Comparison of ENCODE assay signal across 25 cellular contexts in the genomic region with DNA sequence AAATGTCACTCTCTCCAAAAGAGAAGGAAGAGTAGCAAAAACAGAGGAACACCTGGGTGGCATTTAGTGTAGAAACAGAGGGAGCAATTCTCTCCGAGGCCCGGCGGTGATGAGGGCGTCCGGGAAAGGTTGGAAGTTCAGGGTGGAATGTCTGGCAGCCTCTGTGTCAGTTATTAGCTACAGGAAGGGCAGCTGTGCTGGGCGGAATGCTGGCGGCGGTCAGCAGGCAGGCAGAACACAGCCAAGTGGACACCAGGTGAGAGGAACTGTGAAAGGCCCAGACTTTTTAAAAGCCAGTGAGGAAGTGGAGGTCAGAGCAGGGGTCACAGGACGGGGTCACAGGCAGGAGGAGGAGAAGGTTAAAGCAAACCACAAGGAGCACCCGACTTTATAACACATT.
A peak's percentile ranks its signal among the peaks of the same experiment; 100 is the strongest.
DNase-seq lines count a peak whose midpoint lies in the region; ATAC-seq and TF ChIP-seq lines count a peak whose summit lies in the region.
"Had no signal": no experiment of that assay in that cellular context is flagged by ENCODE, and none has a peak within 500 bp of the region (broad histone marks: within the 10 kb centered on the region; RNA-seq: fewer than 3 reads in every experiment).

No MANE protein-coding gene starts in this region.

- ATAC-seq in activated CD4-positive, alpha-beta T cell treated with anti-CD3 and anti-CD28 coated beads for 36 hours = no peak
- ATAC-seq in heart right ventricle (peak; percentile 85 to 91 (median 87)), aorta (ENCODE audit: low FRiP score) (peak; percentile 33)
- no peak for ATAC-seq in activated CD4-positive, CD25-positive, alpha-beta regulatory T cell treated with anti-CD3 and anti-CD28 coated beads, Interleukin-2, amount 50 U/mL, for 24 hours
- ATAC-seq: K562, mucosa of descending colon had no signal

- peaks cover 4% of the 10 kb centered on the region for H3K36me3 Mint-ChIP-seq in activated CD4-positive, alpha-beta T cell treated with anti-CD3 and anti-CD28 coated beads for 36 hours (ENCODE audit: low read depth)
- peaks cover 2% of the 10 kb centered on the region for H3K36me3 Mint-ChIP-seq in activated CD4-positive, alpha-beta T cell treated with anti-CD3 and anti-CD28 coated beads, Interleukin-2, amount 10 ng/mL, durations not matched to agents 7 days and 5 days (ENCODE audit: low read depth)

- no peak overlapping the region for H3K4me3 Mint-ChIP-seq in activated CD4-positive, alpha-beta T cell treated with anti-CD3 and anti-CD28 coated beads for 36 hours
- no peak overlapping the region for H3K4me3 Mint-ChIP-seq in activated CD4-positive, alpha-beta T cell treated with anti-CD3 and anti-CD28 coated beads, Interleukin-2, amount 10 ng/mL, durations not matched to agents 7 days and 5 days
- H3K4me3 Mint-ChIP-seq: activated CD4-positive, alpha-beta memory T cell treated with anti-CD3 and anti-CD28 coated beads for 36 hours; HFFc6; T-helper 1 cell treated with Interleukin-12 subunit alpha and Interleukin-12 subunit beta and Interleukin-4 antibody, amounts not matched to agents 30 μg/mL and 1 μg/mL, for 36 hours had no signal

- peak overlapping the region in 7 of 10 donors; percentile 6 to 72 (median 34) for H3K27ac ChIP-seq in heart right ventricle
- H3K27ac ChIP-seq in aorta (ENCODE audit: low read depth in 1 of 2, low read length in 2 of 2) = no peak overlapping the region
- H3K27ac ChIP-seq: colonic mucosa, hepatocyte, VCaP had no signal

- peaks cover 50% of the 10 kb centered on the region for H3K4me1 Mint-ChIP-seq in activated CD4-positive, alpha-beta T cell treated with anti-CD3 and anti-CD28 coated beads for 36 hours
- H3K4me1 Mint-ChIP-seq in activated CD4-positive, alpha-beta T cell treated with anti-CD3 and anti-CD28 coated beads, Interleukin-2, amount 10 ng/mL, durations not matched to agents 7 days and 5 days = peaks cover 26% of the 10 kb centered on the region

- H3K36me3 ChIP-seq in heart right ventricle = no peaks in the 10 kb centered on the region
- H3K36me3 ChIP-seq in aorta (ENCODE audit: control insufficient read depth in 1 of 2, insufficient read depth in 2 of 2, low read length in 1 of 2) = no peaks in the 10 kb centered on the region
- H3K36me3 ChIP-seq: BE2C, colonic mucosa, transverse colon had no signal

- H3K9me3 ChIP-seq in heart right ventricle (peaks cover 0 to 8% (median 0%) of the 10 kb centered on the region in 11 donors), aorta (ENCODE audit: control insufficient read depth, low read length) (no peaks in the 10 kb centered on the region)
- H3K9me3 ChIP-seq: BE2C, colonic mucosa, transverse colon had no signal

- intact Hi-C loops in activated CD4-positive, alpha-beta T cell treated with anti-CD3 and anti-CD28 coated beads for 36 hours (cut with DNase I, micrococcal nuclease) = no loop called here
- intact Hi-C loops in heart right ventricle (cut with DNase I) = no loop called here
- intact Hi-C loops in aorta (cut with DNase I) = no loop called here

- no peaks in the 10 kb centered on the region for H3K27me3 Mint-ChIP-seq in activated CD4-positive, alpha-beta T cell treated with anti-CD3 and anti-CD28 coated beads for 36 hours
- no peaks in the 10 kb centered on the region for H3K27me3 Mint-ChIP-seq in activated CD4-positive, alpha-beta T cell treated with anti-CD3 and anti-CD28 coated beads, Interleukin-2, amount 10 ng/mL, durations not matched to agents 7 days and 5 days
- H3K27me3 Mint-ChIP-seq: activated CD4-positive, alpha-beta memory T cell treated with anti-CD3 and anti-CD28 coated beads for 36 hours had no signal

- peak overlapping the region; percentile 32 for H3K27ac Mint-ChIP-seq in activated CD4-positive, alpha-beta T cell treated with anti-CD3 and anti-CD28 coated beads for 36 hours
- H3K27ac Mint-ChIP-seq in activated CD4-positive, alpha-beta T cell treated with anti-CD3 and anti-CD28 coated beads, Interleukin-2, amount 10 ng/mL, durations not matched to agents 7 days and 5 days = no peak overlapping the region
- H3K27ac Mint-ChIP-seq: activated CD4-positive, alpha-beta memory T cell treated with anti-CD3 and anti-CD28 coated beads for 36 hours; HFFc6; T-helper 1 cell treated with Interleukin-12 subunit alpha and Interleukin-12 subunit beta and Interleukin-4 antibody, amounts not matched to agents 30 μg/mL and 1 μg/mL, for 36 hours had no signal

- 36 to 44% methylated on average over 10 of the region's 10 CpGs for WGBS in heart right ventricle, 2 donors
- WGBS in aorta, 2 donors = 72 to 77% methylated on average over 10 of the region's 10 CpGs

- CTCF ChIA-PET in activated CD4-positive, alpha-beta T cell treated with anti-CD3 and anti-CD28 coated beads for 36 hours (lab: Charles Lee) = no interaction called here
- CTCF ChIA-PET in activated CD4-positive, alpha-beta T cell treated with anti-CD3 and anti-CD28 coated beads, Interleukin-2, amount 10 ng/mL, durations not matched to agents 7 days and 5 days (lab: Charles Lee) = interaction anchor here (1.4 kb wide), 1 partner anchor 9 kb away, joined by 4 read pairs; no protein-coding TSS in a partner anchor

- peaks cover 6% of the 10 kb centered on the region for H3K9me3 Mint-ChIP-seq in activated CD4-positive, alpha-beta T cell treated with anti-CD3 and anti-CD28 coated beads for 36 hours (ENCODE audit: low read depth)
- H3K9me3 Mint-ChIP-seq in activated CD4-positive, alpha-beta T cell treated with anti-CD3 and anti-CD28 coated beads, Interleukin-2, amount 10 ng/mL, durations not matched to agents 7 days and 5 days = no peaks in the 10 kb centered on the region
- H3K9me3 Mint-ChIP-seq: T-helper 1 cell treated with Interleukin-12 subunit alpha and Interleukin-12 subunit beta and Interleukin-4 antibody, amounts not matched to agents 30 μg/mL and 1 μg/mL, for 36 hours had no signal

- H3K4me3 ChIP-seq in heart right ventricle (no peak overlapping the region), aorta (ENCODE audit: low read length in 2 of 2) (no peak overlapping the region)
- H3K4me3 ChIP-seq: colonic mucosa, hepatocyte, K562, mucosa of descending colon, transverse colon had no signal

- H3K4me1 ChIP-seq in heart right ventricle (peaks cover 0 to 46% (median 26%) of the 10 kb centered on the region in 9 donors), aorta (ENCODE audit: control insufficient read depth in 1 of 2, insufficient read depth in 2 of 2, low read length in 2 of 2) (no peaks in the 10 kb centered on the region)
- H3K4me1 ChIP-seq: BE2C had no signal

- no peak for DNase-seq in activated CD4-positive, alpha-beta T cell treated with anti-CD3 and anti-CD28 coated beads for 36 hours
- DNase-seq in activated CD4-positive, alpha-beta T cell treated with anti-CD3 and anti-CD28 coated beads, Interleukin-2, amount 10 ng/mL, durations not matched to agents 7 days and 5 days = no peak
- DNase-seq in heart right ventricle (peak in 1 of 2 donors; percentile 70), myocyte (ENCODE audit: low read depth) (peak; percentile 36), aorta (peak in 1 of 2 donors; percentile 70), NCI-H345 treated with DMSO at 0.1 percent for 48 hours (lab: John Stamatoyannopoulos, UW; ENCODE audit: unreplicated experiment) (no peak), COLO668 (lab: John Stamatoyannopoulos, UW; ENCODE audit: unreplicated experiment) (no peak)
- DNase-seq: activated CD4-positive, alpha-beta memory T cell treated with anti-CD3 and anti-CD28 coated beads for 36 hours; activated naive CD4-positive, alpha-beta T cell treated with Interleukin-2 at 50 U/mL for 16 hours; activated T-cell treated with anti-CD3 and anti-CD28 coated beads for 4 hours; BE2C; Calu3; colonic mucosa; HFFc6; mucosa of descending colon; NCI-H2029 treated with DMSO at 0.1 percent for 48 hours; NCI-H524; nucleus accumbens; stimulated activated naive CD8-positive, alpha-beta T cell treated with anti-CD3 and anti-CD28 coated beads, Interleukin-15, Interleukin-2, amounts not matched to agents 100 U/mL and 50 U/mL, for 24 hours; transverse colon had no signal

- no peaks in the 10 kb centered on the region for H3K27me3 ChIP-seq in heart right ventricle
- H3K27me3 ChIP-seq in aorta (ENCODE audit: control insufficient read depth in 1 of 2, insufficient read depth in 2 of 2, low read length in 1 of 2) = no peaks in the 10 kb centered on the region
- H3K27me3 ChIP-seq: BE2C, colonic mucosa, hepatocyte, transverse colon had no signal

- POLR2A ChIA-PET in activated CD4-positive, alpha-beta T cell treated with anti-CD3 and anti-CD28 coated beads for 36 hours (lab: Charles Lee) = interaction anchor here (0.7 kb wide), 1 partner anchor 14 kb away, joined by 4 read pairs; no protein-coding TSS in a partner anchor
- POLR2A ChIA-PET in activated CD4-positive, alpha-beta T cell treated with anti-CD3 and anti-CD28 coated beads, Interleukin-2, amount 10 ng/mL, durations not matched to agents 7 days and 5 days (lab: Charles Lee) = no interaction called here

- TF ChIP-seq CTCF in heart right ventricle (IDR thresholded peaks at IDR 0.05) = no peak

Comparison
In these comparisons a context has a peak if more than half of its experiments do, and no peak if none do; other contexts are left out.
1. ATAC-seq: peak in heart right ventricle (8 of 8) and aorta (single experiment); none in activated CD4-positive, alpha-beta T cell treated with anti-CD3 and anti-CD28 coated beads for 36 hours (single experiment) and activated CD4-positive, CD25-positive, alpha-beta regulatory T cell treated with anti-CD3 and anti-CD28 coated beads, Interleukin-2, amount 50 U/mL, for 24 hours (0 of 2).
2. H3K27ac ChIP-seq: peak in heart right ventricle (7 of 10); none in aorta (0 of 2).